19 cellular contexts compared by ENCODE assay signal in genomic region chr14:61928300-61928699, GRCh38.
DNase-seq lines count a peak whose midpoint lies in the region; TF ChIP-seq lines count a peak whose summit lies in the region.
"Had no signal": no experiment of that assay in that cellular context is flagged by ENCODE, and none has a peak within 500 bp of the region (broad histone marks: within the 10 kb centered on the region; RNA-seq: fewer than 3 reads in every experiment).

No MANE protein-coding gene starts in this region.

- H3K4me3 Mint-ChIP-seq in HFFc6 = peak overlapping the region; percentile 76
- H3K4me3 Mint-ChIP-seq: CD4-positive, alpha-beta memory T cell; H9 had no signal

- H3K27me3 Mint-ChIP-seq in HFFc6 (ENCODE audit: insufficient read depth) = no peaks in the 10 kb centered on the region

- no peaks in the 10 kb centered on the region for H3K27me3 ChIP-seq in mucosa of stomach (ENCODE audit: control insufficient read depth, insufficient read depth, low read length)
- H3K27me3 ChIP-seq: BLaER1 had no signal

- no peaks in the 10 kb centered on the region for H3K9me3 Mint-ChIP-seq in HFFc6
- H3K9me3 Mint-ChIP-seq: CD4-positive, alpha-beta memory T cell; H9 had no signal

- in situ Hi-C loops in GM13977 (cut with MboI; ENCODE audit: low pct_unique_long_range_greater_than_20kb, low sequenced_read_pairs, unreplicated experiment) = no loop called here

- 0 out of 2 replicates have a peak, but pooled peaks cover 10% of the 10 kb centered on the region for H3K36me3 Mint-ChIP-seq in HFFc6 (ENCODE audit: low read depth)
- H3K36me3 Mint-ChIP-seq: CD4-positive, alpha-beta memory T cell had no signal

- peaks cover 4% of the 10 kb centered on the region for H3K4me1 ChIP-seq in mucosa of stomach (ENCODE audit: control insufficient read depth, insufficient read depth, low read length)
- H3K4me1 ChIP-seq: BLaER1 had no signal

- no peaks in the 10 kb centered on the region for H3K9me3 ChIP-seq in mucosa of stomach (ENCODE audit: control insufficient read depth, low read length)
- H3K9me3 ChIP-seq: BLaER1 had no signal

- peak overlapping the region; percentile 22 for H3K9ac ChIP-seq in mucosa of stomach (ENCODE audit: low read length)
- H3K9ac ChIP-seq: BLaER1 had no signal

- peak overlapping the region; percentile 89 for H3K27ac Mint-ChIP-seq in HFFc6
- H3K27ac Mint-ChIP-seq: CD4-positive, alpha-beta memory T cell had no signal

- H3K4me1 Mint-ChIP-seq in HFFc6 (ENCODE audit: low read depth) = peaks cover 87% of the 10 kb centered on the region

- H3K27ac ChIP-seq in epithelial cell of prostate = peak overlapping the region; percentile 79
- H3K27ac ChIP-seq: BLaER1 had no signal

- DNase-seq in HFFc6 = no peak
- DNase-seq in epithelial cell of prostate (ENCODE audit: low read depth, low spot score) = no peak
- DNase-seq in NCI-H1105 (lab: John Stamatoyannopoulos, UW) = no peak
- DNase-seq in GM13977 (ENCODE audit: low spot score) = no peak
- no peak for DNase-seq in dermis blood vessel endothelial cell
- DNase-seq in NCI-H748 treated with DMSO at 0.1 percent for 48 hours (lab: John Stamatoyannopoulos, UW) = no peak
- DNase-seq: CD4-positive, alpha-beta memory T cell; DMS53; EL; H9; MM.1S; NCI-H1092 treated with DMSO at 0.1 percent for 48 hours; NCI-H2081 treated with DMSO at 0.1 percent for 48 hours; NCI-H774; OCI-M1; RPMI8226 had no signal

- H3K4me3 ChIP-seq in WI38 (ENCODE audit: low read depth, low read length) (peak overlapping the region; percentile 34), mucosa of stomach (ENCODE audit: low read length) (no peak overlapping the region)
- H3K4me3 ChIP-seq: BLaER1 had no signal

- H3K36me3 ChIP-seq in mucosa of stomach (ENCODE audit: control insufficient read depth, insufficient read depth, low read length) = no peaks in the 10 kb centered on the region
- H3K36me3 ChIP-seq: BLaER1 had no signal

- no peak for TF ChIP-seq CTCF in HFFc6 (IDR thresholded peaks at IDR 0.05)
- no peak for TF ChIP-seq CTCF in WI38 (IDR thresholded peaks at IDR 0.05; ENCODE audit: low read depth, low read length)
- TF ChIP-seq CTCF in GM13977 (IDR thresholded peaks at IDR 0.05; ENCODE audit: extremely low read depth, insufficient read depth, missing control alignments) = no peak
